In the genomic region with DNA sequence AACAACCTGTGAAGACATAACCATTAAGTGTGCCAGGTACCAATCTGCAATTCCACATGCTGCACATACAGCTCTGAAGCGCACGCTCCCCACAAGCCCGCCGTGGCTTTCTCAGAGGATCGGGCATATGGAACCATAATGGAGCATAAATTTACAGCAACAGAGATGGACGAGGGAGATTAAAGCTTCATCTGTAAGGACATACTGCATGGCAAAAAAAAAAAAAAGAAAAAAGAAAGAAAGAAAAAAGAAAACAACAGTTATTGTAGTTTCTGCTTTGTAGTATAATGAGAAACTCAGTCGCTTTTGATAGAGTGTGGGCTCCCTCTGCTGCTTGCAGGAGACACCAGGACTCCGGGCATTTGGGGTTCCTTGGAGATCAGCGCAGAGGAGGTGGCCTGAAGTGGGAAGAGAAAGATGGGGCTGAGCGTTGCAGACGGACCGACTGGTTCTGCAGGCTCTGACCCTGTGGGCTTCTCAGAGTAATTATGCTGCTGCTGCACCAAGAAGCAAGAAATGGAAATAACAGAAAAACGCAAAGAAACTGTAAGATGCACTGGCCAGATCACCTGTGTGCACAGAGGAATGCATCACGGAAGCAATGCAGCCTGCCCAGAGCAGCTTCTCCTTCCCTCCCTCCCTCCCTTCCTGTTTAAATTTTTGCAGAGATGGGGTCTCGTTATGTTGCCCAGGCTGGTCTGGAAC, we compare ENCODE assay signal across 1 cellular context.
TF ChIP-seq lines count a peak whose summit lies in the region.

No MANE protein-coding gene starts in this region.

TF ChIP-seq in IMR-90, 13 proteins besides CTCF, POLR2A, EP300 and RAD21 (continued from another document):
- TF ChIP-seq, protein P1, sequence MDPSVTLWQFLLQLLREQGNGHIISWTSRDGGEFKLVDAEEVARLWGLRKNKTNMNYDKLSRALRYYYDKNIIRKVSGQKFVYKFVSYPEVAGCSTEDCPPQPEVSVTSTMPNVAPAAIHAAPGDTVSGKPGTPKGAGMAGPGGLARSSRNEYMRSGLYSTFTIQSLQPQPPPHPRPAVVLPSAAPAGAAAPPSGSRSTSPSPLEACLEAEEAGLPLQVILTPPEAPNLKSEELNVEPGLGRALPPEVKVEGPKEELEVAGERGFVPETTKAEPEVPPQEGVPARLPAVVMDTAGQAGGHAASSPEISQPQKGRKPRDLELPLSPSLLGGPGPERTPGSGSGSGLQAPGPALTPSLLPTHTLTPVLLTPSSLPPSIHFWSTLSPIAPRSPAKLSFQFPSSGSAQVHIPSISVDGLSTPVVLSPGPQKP (IDR thresholded peaks at IDR 0.05; ENCODE audit: borderline replicate concordance, low read depth, low read length) = no peak
- TF ChIP-seq NFE2L2 (IDR thresholded peaks at IDR 0.05; ENCODE audit: low read depth, low read length) (no peak), RCOR1 (IDR thresholded peaks at IDR 0.05; ENCODE audit: insufficient replicate concordance, low read length) (no peak)
- TF ChIP-seq, protein P2, sequence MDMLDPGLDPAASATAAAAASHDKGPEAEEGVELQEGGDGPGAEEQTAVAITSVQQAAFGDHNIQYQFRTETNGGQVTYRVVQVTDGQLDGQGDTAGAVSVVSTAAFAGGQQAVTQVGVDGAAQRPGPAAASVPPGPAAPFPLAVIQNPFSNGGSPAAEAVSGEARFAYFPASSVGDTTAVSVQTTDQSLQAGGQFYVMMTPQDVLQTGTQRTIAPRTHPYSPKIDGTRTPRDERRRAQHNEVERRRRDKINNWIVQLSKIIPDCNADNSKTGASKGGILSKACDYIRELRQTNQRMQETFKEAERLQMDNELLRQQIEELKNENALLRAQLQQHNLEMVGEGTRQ (IDR thresholded peaks at IDR 0.05; ENCODE audit: low read depth, low read length) = no peak
